ENCODE assay signal across 13 cellular contexts in genomic region chr6:21507811-21508210, GRCh38.
"Had no signal": no experiment of that assay in that cellular context is flagged by ENCODE, and none has a peak within 500 bp of the region (broad histone marks: within the 10 kb centered on the region; RNA-seq: fewer than 3 reads in every experiment).

No MANE protein-coding gene starts in this region.

- DNase-seq: activated CD4-positive, alpha-beta T cell treated with anti-CD3 and anti-CD28 coated beads, Interleukin-2, amount 10 ng/mL, durations not matched to agents 7 days and 5 days; activated naive CD4-positive, alpha-beta T cell treated with anti-CD3 and anti-CD28 coated beads, Interleukin-2, amount 10 ng/mL, durations not matched to agents 7 days and 5 days; gastrocnemius medialis; heart left ventricle; naive thymus-derived CD4-positive, alpha-beta T cell; stimulated activated CD4-positive, alpha-beta T cell treated with anti-CD3 and anti-CD28 coated beads, Interleukin-12 subunit alpha, Interleukin-12 subunit beta, amount 100 ng/mL, for 4 hours; stimulated activated CD4-positive, alpha-beta T cell treated with anti-CD3 and anti-CD28 coated beads, Interleukin-2, amount 100 ng/mL, for 24 hours had no signal

- ATAC-seq: gastrocnemius medialis; heart left ventricle; naive thymus-derived CD4-positive, alpha-beta T cell; stimulated activated effector memory CD8-positive, alpha-beta T cell treated with anti-CD3 and anti-CD28 coated beads, Interleukin-12 subunit alpha, Interleukin-12 subunit beta, amount 100 ng/mL, for 72 hours; WTC11 had no signal

- H3K4me3 ChIP-seq: ascending aorta, cardiac muscle cell, gastrocnemius medialis, heart left ventricle, lung had no signal

- H3K79me2 ChIP-seq: parathyroid adenoma had no signal

- H3K36me3 ChIP-seq: ascending aorta, cardiac muscle cell, gastrocnemius medialis, heart left ventricle had no signal

- H3K27ac ChIP-seq: ascending aorta, cardiac muscle cell, gastrocnemius medialis, heart left ventricle, parathyroid adenoma had no signal

- H3K9me3 ChIP-seq: ascending aorta, gastrocnemius medialis had no signal

- H3K27me3 ChIP-seq: ascending aorta, cardiac muscle cell, gastrocnemius medialis, heart left ventricle had no signal

- H3K9ac ChIP-seq: parathyroid adenoma had no signal

- H2AFZ ChIP-seq: parathyroid adenoma had no signal

- H3K4me1 ChIP-seq: ascending aorta, gastrocnemius medialis, heart left ventricle, parathyroid adenoma had no signal
